Comparison of ENCODE assay signal across 8 cellular contexts in the genomic region with DNA sequence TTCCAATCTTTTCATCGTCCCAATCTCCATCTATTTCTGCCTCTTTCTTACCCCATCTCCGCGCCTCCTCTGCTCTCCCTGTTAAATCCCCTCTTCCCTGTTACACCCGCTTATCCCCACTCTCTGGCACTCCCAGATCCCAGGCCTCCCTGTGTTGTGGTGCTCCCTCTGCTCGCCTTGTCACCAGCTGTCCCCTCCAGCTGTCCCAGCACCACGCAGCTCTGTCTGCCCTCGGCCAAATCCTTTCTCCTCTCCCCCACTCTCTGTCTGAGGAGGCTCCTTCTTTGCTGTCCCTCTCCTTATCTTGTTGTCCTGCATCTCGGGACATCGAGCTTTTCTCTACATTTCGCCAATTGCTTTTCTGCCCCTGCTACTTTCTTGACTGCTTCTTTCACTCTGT. TPM values are rescaled to one million over a fixed set of nuclear protein-coding genes. Genes with fewer than 3 reads are reported as not detected.
A peak's percentile ranks its signal among the peaks of the same experiment; 100 is the strongest.
DNase-seq lines count a peak whose midpoint lies in the region; ATAC-seq and TF ChIP-seq lines count a peak whose summit lies in the region.

No MANE protein-coding gene starts in this region.

- WGBS in HUES64 = 45% methylated on average over 10 of the region's 10 CpGs

- DNase-seq in BE2C = peak; percentile 13
- no peak for DNase-seq in MCF 10A (ENCODE audit: unreplicated experiment)
- no peak for DNase-seq in left colon
- no peak for DNase-seq in SHP77 treated with DMSO at 0.1 percent for 48 hours (lab: John Stamatoyannopoulos, UW)
- no peak for DNase-seq in central memory CD4-positive, alpha-beta T cell

- intact Hi-C loops in MCF 10A (cut with micrococcal nuclease) = loop anchor here (5.0 to 10.0 kb wide), 2 partner anchors 140 to 177 kb away; partner anchors contain the start of genes ZNF816 and ZNF888
- intact Hi-C loops in left colon (cut with DNase I, micrococcal nuclease) = no loop called here

- ATAC-seq in left colon (no peak), GM18907 (IDR thresholded peaks at IDR 0.05; ENCODE audit: unreplicated experiment) (no peak)

- H3K27ac Mint-ChIP-seq in MCF 10A (ENCODE audit: low read depth, unreplicated experiment) = peak overlapping the region; percentile 84

- TF ChIP-seq CTCF in BE2C (IDR thresholded peaks at IDR 0.05; ENCODE audit: low read depth, low read length) (no peak), MCF 10A (IDR thresholded peaks at IDR 0.05; ENCODE audit: unreplicated experiment) (no peak)

- H3K27me3 ChIP-seq in BE2C (no peaks in the 10 kb centered on the region), HUES64 (ENCODE audit: insufficient read depth, low read length) (no peaks in the 10 kb centered on the region), mucosa of rectum (ENCODE audit: control insufficient read depth in 2 of 2, insufficient read depth in 2 of 2, low read length in 2 of 2) (no peaks in the 10 kb centered on the region)

- POLR2A ChIA-PET in MCF 10A (lab: Yijun Ruan, JAX) = interaction anchor here (0.6 to 1.9 kb wide), 18 partner anchors 16 to 366 kb away, joined by 3 to 10 read pairs (median 4); partner anchors contain the start of genes ZNF761, ZNF765 and ZNF816

- H3K9me3 ChIP-seq in BE2C (no peaks in the 10 kb centered on the region), HUES64 (ENCODE audit: insufficient read depth, low read depth, low read length) (no peaks in the 10 kb centered on the region), mucosa of rectum (ENCODE audit: control insufficient read depth in 2 of 2, low read length in 2 of 2) (no peaks in the 10 kb centered on the region)

- no TSS peak for BruUV-seq in MCF 10A (replicated peaks; lab: Mats Ljungman, UMichigan)

- H3K27ac ChIP-seq in HUES64 (ENCODE audit: low read depth, low read length) = no peak overlapping the region
- H3K27ac ChIP-seq in mucosa of rectum (ENCODE audit: low read depth in 2 of 2, low read length in 2 of 2) = no peak overlapping the region

- no peaks in the 10 kb centered on the region for H3K4me1 ChIP-seq in BE2C
- peaks cover 11% of the 10 kb centered on the region; the same call in 1 of the 2 replicates for H3K4me1 ChIP-seq in HUES64 (ENCODE audit: insufficient read depth, low read length)
- H3K4me1 ChIP-seq in mucosa of rectum (ENCODE audit: control insufficient read depth in 2 of 2, insufficient read depth in 2 of 2, low read length in 2 of 2) = peaks cover 7 to 9% of the 10 kb centered on the region in 2 donors

- peaks cover 13% of the 10 kb centered on the region for H3K4me1 Mint-ChIP-seq in MCF 10A (ENCODE audit: insufficient read depth, unreplicated experiment)

- H3K9ac ChIP-seq in HUES64 (ENCODE audit: low read depth, low read length) (peak overlapping the region; percentile 79), mucosa of rectum (ENCODE audit: low read depth in 1 of 2, low read length in 2 of 2) (peak overlapping the region in 1 of 2 donors; percentile 90)

- H3K36me3 Mint-ChIP-seq in MCF 10A (ENCODE audit: insufficient read depth, unreplicated experiment) = peaks cover 16% of the 10 kb centered on the region

- H3K4me3 ChIP-seq in BE2C (ENCODE audit: low read depth, low read length) (peak overlapping the region; percentile 94), HUES64 (ENCODE audit: low read length) (peak overlapping the region; percentile 98), mucosa of rectum (ENCODE audit: low read length in 2 of 2) (peak overlapping the region; percentile 83 to 97)

- no peaks in the 10 kb centered on the region for H3K27me3 Mint-ChIP-seq in MCF 10A (ENCODE audit: insufficient read depth, unreplicated experiment)

- peaks cover 8% of the 10 kb centered on the region for H3K9me3 Mint-ChIP-seq in MCF 10A (ENCODE audit: unreplicated experiment)

- H3K4me3 Mint-ChIP-seq in MCF 10A (ENCODE audit: unreplicated experiment) = peak overlapping the region; percentile 81

- CTCF ChIA-PET in MCF 10A (lab: Yijun Ruan, JAX) = interaction anchor here (0.7 kb wide), 1 partner anchor 47 kb away, joined by 3 read pairs; no protein-coding TSS in a partner anchor

- H3K36me3 ChIP-seq in BE2C (no peaks in the 10 kb centered on the region), HUES64 (ENCODE audit: insufficient read depth, low read length) (peaks cover 18% of the 10 kb centered on the region), mucosa of rectum (ENCODE audit: control insufficient read depth in 2 of 2, insufficient read depth in 2 of 2, low read length in 2 of 2) (peaks cover 8 to 12% of the 10 kb centered on the region in 2 donors)

RNA-seq across cellular contexts. Expression of gene ZNF160, which starts 1.0 kb away (rescaled TPM):
- polyA plus RNA-seq in BE2C (2012; ENCODE audit: insufficient read depth, insufficient read length, low read depth) = 4.4 TPM
- polyA plus RNA-seq in HUES64 (2013, experiment 1 of 2) = 19.3 TPM
- polyA plus RNA-seq in HUES64 (2013, experiment 2 of 2) = 23.2 TPM
- total RNA-seq in MCF 10A (2022) = 16.5 and 20.3 TPM in 2 replicates
- total RNA-seq in left colon = 10 to 100 TPM; 20.4 to 21.2 TPM

RNA-seq across cellular contexts. Expression of gene ZNF415, which starts 30.5 kb away (rescaled TPM):
- polyA plus RNA-seq in BE2C (2012; ENCODE audit: insufficient read depth, insufficient read length, low read depth) = 1.1 TPM
- polyA plus RNA-seq in HUES64 (2013, experiment 1 of 2) = 6.0 TPM
- 7.4 TPM for polyA plus RNA-seq in HUES64 (2013, experiment 2 of 2)
- total RNA-seq in MCF 10A (2022) (not detected in 2 replicates), left colon (1 to 10 TPM; 6.1 to 7.2 TPM)

RNA-seq across cellular contexts. Expression of gene ZNF347, which starts 56.7 kb away (rescaled TPM):
- 3.1 TPM for polyA plus RNA-seq in BE2C (2012; ENCODE audit: insufficient read depth, insufficient read length, low read depth)
- 5.4 TPM for polyA plus RNA-seq in HUES64 (2013, experiment 1 of 2)
- 6.0 TPM for polyA plus RNA-seq in HUES64 (2013, experiment 2 of 2)
- total RNA-seq in MCF 10A (2022) (not detected in 2 replicates), left colon (1 to 10 TPM; 6.3 to 8.0 TPM)

RNA-seq across cellular contexts. Expression of gene ERVV-2, which starts 57.6 kb away (rescaled TPM):
- not detected for polyA plus RNA-seq in BE2C (2012; ENCODE audit: insufficient read depth, insufficient read length, low read depth)
- not detected for polyA plus RNA-seq in HUES64 (2013, experiment 1 of 2)
- polyA plus RNA-seq in HUES64 (2013, experiment 2 of 2) = not detected
- total RNA-seq in MCF 10A (2022) (not detected in 2 replicates), left colon (not detected)
